In genomic region chr3:45472795-45473194, GRCh38 we compare ENCODE assay signal across 23 cellular contexts.
"Had no signal": no experiment of that assay in that cellular context is flagged by ENCODE, and none has a peak within 500 bp of the region (broad histone marks: within the 10 kb centered on the region; RNA-seq: fewer than 3 reads in every experiment).

No MANE protein-coding gene starts in this region.

- H3K27me3 ChIP-seq: MG63, SJCRH30 had no signal

- H3K27ac ChIP-seq: RWPE1 had no signal

- ATAC-seq: Panc1, PC-3, T-cell had no signal

- H3K36me3 ChIP-seq: MG63 had no signal

- H3K9me3 ChIP-seq: MG63, SJCRH30 had no signal

- H3K4me3 ChIP-seq: MG63, SJCRH30 had no signal

- DNase-seq: KBM-7, MG63, NCI-H1092, NCI-H1105 treated with DMSO at 0.1 percent for 48 hours, NCI-H1417 treated with DMSO at 0.1 percent for 48 hours, NCI-H146, NCI-H1694 treated with DMSO at 0.1 percent for 48 hours, NCI-H2029, NCI-H2081 treated with DMSO at 0.1 percent for 48 hours, NCI-H2171, NCI-H226, NCI-H446, NCI-H510A, NCI-H524 treated with DMSO at 0.1 percent for 48 hours, NCI-H69, NCI-H774, PC-3, SHP77, SJCRH30, SW 1271, T-cell had no signal
